ENCODE assay signal across 8 cellular contexts in the genomic region with DNA sequence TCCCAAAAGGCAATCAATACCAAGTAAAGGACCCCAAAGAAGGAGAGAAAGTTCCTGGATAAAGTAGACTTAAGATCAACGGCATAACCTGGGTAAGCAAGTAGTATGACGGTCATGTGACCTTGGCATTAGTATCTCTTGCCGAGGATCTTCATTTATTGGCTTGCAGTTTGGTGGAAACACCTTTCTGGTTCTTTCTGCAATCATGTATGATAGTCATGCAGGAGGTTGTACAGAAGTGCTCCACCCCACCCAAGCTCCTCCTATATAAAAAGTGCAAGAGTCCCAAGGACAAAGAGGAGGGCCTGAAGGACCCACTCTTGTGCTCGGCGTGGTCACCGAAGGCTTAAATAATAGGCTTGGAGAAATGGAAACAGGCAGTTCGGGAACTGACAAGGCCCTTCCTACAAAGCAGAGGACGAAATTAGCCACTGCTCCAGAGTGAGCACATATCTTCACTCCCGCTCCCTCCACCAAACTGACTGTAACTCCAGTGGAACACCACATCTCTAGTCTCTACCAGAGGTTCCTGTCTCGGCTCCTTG. TPM values are rescaled to one million over a fixed set of nuclear protein-coding genes. Genes with fewer than 3 reads are reported as not detected.
DNase-seq lines count a peak whose midpoint lies in the region; ATAC-seq and TF ChIP-seq lines count a peak whose summit lies in the region.

No MANE protein-coding gene starts in this region.

- H3K36me3 Mint-ChIP-seq in MCF 10A (ENCODE audit: insufficient read depth, unreplicated experiment), result peaks cover 68% of the 10 kb centered on the region
- H3K36me3 Mint-ChIP-seq in stimulated activated effector memory CD8-positive, alpha-beta T cell treated with anti-CD3 and anti-CD28 coated beads, Interleukin-12 subunit alpha, Interleukin-12 subunit beta, amount 100 ng/mL, for 72 hours, result peaks cover 77% of the 10 kb centered on the region

- CTCF ChIA-PET in OCI-LY7 (lab: Charles Lee; ENCODE audit: unreplicated experiment), result interaction anchor here (1.4 kb wide), 1 partner anchor 16 kb away, joined by 12 read pairs; a partner anchor contains a TSS
- CTCF ChIA-PET in MCF 10A (lab: Yijun Ruan, JAX), result interaction anchor here (0.6 to 1.4 kb wide), 3 partner anchors 8 to 306 kb away, joined by 3 to 4 read pairs (median 4); a partner anchor contains a TSS

- no peaks in the 10 kb centered on the region for H3K9me2 ChIP-seq in OCI-LY7 (ENCODE audit: insufficient read depth, low read length)

- POLR2A ChIA-PET in OCI-LY7 (lab: Charles Lee) (interaction anchor here (0.6 to 1.8 kb wide), 7 partner anchors 16 to 162 kb away, joined by 3 to 5 read pairs (median 4); a partner anchor contains a TSS), MCF 10A (lab: Yijun Ruan, JAX) (interaction anchor here (0.6 to 3.9 kb wide), 41 partner anchors 8 to 482 kb away, joined by 3 to 27 read pairs (median 4); a partner anchor contains a TSS)

- TF ChIP-seq CTCF in OCI-LY7 (conservative IDR thresholded peaks at IDR 0.05; ENCODE audit: low read length), result no peak
- TF ChIP-seq CTCF in MCF 10A (IDR thresholded peaks at IDR 0.05; ENCODE audit: unreplicated experiment), result no peak

- peaks cover 62% of the 10 kb centered on the region for H3K4me1 ChIP-seq in OCI-LY7 (ENCODE audit: insufficient read depth, low read length, poor library complexity, severe bottlenecking)

- no peaks in the 10 kb centered on the region for H3K27me3 Mint-ChIP-seq in MCF 10A (ENCODE audit: insufficient read depth, unreplicated experiment)

- H3K4me2 ChIP-seq in OCI-LY7 (ENCODE audit: low read length), result peak overlapping the region; percentile 99

- intact Hi-C loops in OCI-LY7 (cut with micrococcal nuclease; ENCODE audit: unreplicated experiment) (no loop called here), MCF 10A (cut with micrococcal nuclease) (no loop called here), left colon (cut with DNase I, micrococcal nuclease) (no loop called here)

- 0 out of 2 replicates have a peak, but pooled peaks cover 11% of the 10 kb centered on the region for H4K20me1 ChIP-seq in OCI-LY7 (ENCODE audit: insufficient read depth, low read length)

- peak overlapping the region; percentile 79 for H3K4me3 ChIP-seq in OCI-LY7 (ENCODE audit: low read depth, low read length, poor library complexity, severe bottlenecking)

- H3K36me3 ChIP-seq in OCI-LY7 (ENCODE audit: insufficient read depth, low read length), result peaks cover 56% of the 10 kb centered on the region

- peak overlapping the region; percentile 95 for H3K4me3 Mint-ChIP-seq in MCF 10A (ENCODE audit: unreplicated experiment)
- peak overlapping the region; percentile 95 for H3K4me3 Mint-ChIP-seq in stimulated activated effector memory CD8-positive, alpha-beta T cell treated with anti-CD3 and anti-CD28 coated beads, Interleukin-12 subunit alpha, Interleukin-12 subunit beta, amount 100 ng/mL, for 72 hours

- no peaks in the 10 kb centered on the region for H3K9me3 Mint-ChIP-seq in MCF 10A (ENCODE audit: unreplicated experiment)
- H3K9me3 Mint-ChIP-seq in stimulated activated effector memory CD8-positive, alpha-beta T cell treated with anti-CD3 and anti-CD28 coated beads, Interleukin-12 subunit alpha, Interleukin-12 subunit beta, amount 100 ng/mL, for 72 hours, result no peaks in the 10 kb centered on the region

- no peak overlapping the region for H2AFZ ChIP-seq in OCI-LY7 (ENCODE audit: low read length)

- H3K9me3 ChIP-seq in OCI-LY7 (ENCODE audit: low read length), result no peaks in the 10 kb centered on the region

- peak overlapping the region; percentile 84 for H3K27ac Mint-ChIP-seq in MCF 10A (ENCODE audit: low read depth, unreplicated experiment)
- peak overlapping the region; percentile 93 for H3K27ac Mint-ChIP-seq in stimulated activated effector memory CD8-positive, alpha-beta T cell treated with anti-CD3 and anti-CD28 coated beads, Interleukin-12 subunit alpha, Interleukin-12 subunit beta, amount 100 ng/mL, for 72 hours

- BruUV-seq in OCI-LY7 (replicated peaks; lab: Mats Ljungman, UMichigan), result TSS peak; percentile 69
- TSS peak; percentile 46 for BruUV-seq in MCF 10A (replicated peaks; lab: Mats Ljungman, UMichigan)

- peaks cover 67% of the 10 kb centered on the region for H3K79me2 ChIP-seq in OCI-LY7 (ENCODE audit: insufficient read depth, low read depth, low read length)

- ATAC-seq in left colon, result peak; percentile 64
- ATAC-seq in stimulated activated effector memory CD8-positive, alpha-beta T cell treated with anti-CD3 and anti-CD28 coated beads, Interleukin-12 subunit alpha, Interleukin-12 subunit beta, amount 100 ng/mL, for 72 hours, result peak; percentile 4
- no peak for ATAC-seq in HG02970 (IDR thresholded peaks at IDR 0.05; ENCODE audit: low FRiP score, unreplicated experiment)

- H3K4me1 Mint-ChIP-seq in MCF 10A (ENCODE audit: insufficient read depth, unreplicated experiment), result peaks cover 19% of the 10 kb centered on the region
- H3K4me1 Mint-ChIP-seq in stimulated activated effector memory CD8-positive, alpha-beta T cell treated with anti-CD3 and anti-CD28 coated beads, Interleukin-12 subunit alpha, Interleukin-12 subunit beta, amount 100 ng/mL, for 72 hours, result peaks cover 55% of the 10 kb centered on the region

- H3K27ac ChIP-seq in OCI-LY7 (ENCODE audit: low read depth, low read length, poor library complexity, severe bottlenecking), result peak overlapping the region; percentile 75

- DNase-seq in activated T-cell treated with anti-CD3 and anti-CD28 coated beads for 24 hours (ENCODE audit: low read depth) (peak; percentile 25), OCI-LY7 (ENCODE audit: low spot score) (peak; percentile 43), MCF 10A (ENCODE audit: unreplicated experiment) (peak; percentile 45), left colon (peak; percentile 53 to 59), retina (no peak)
- no peak for DNase-seq in activated T-cell treated with anti-CD3 and anti-CD28 coated beads, Interleukin-2, amount 50 U/mL, for 1 hour
- no peak for DNase-seq in stimulated activated effector memory CD8-positive, alpha-beta T cell treated with anti-CD3 and anti-CD28 coated beads, Interleukin-12 subunit alpha, Interleukin-12 subunit beta, amount 100 ng/mL, for 72 hours (ENCODE audit: low spot score in 2 of 2)

RNA-seq across cellular contexts. Expression of a gene that starts 0.8 kb away (rescaled TPM):
- total RNA-seq in OCI-LY7 (2014; rRNA removed; shearing (Covaris generic)), result 150 and 154 TPM in 2 replicates
- total RNA-seq in OCI-LY7 (2022) (262 and 281 TPM in 2 replicates), MCF 10A (2022) (213 and 257 TPM in 2 replicates), left colon (100 to 1,000 TPM; 304 to 403 TPM)

RNA-seq across cellular contexts. Expression of a gene that starts 16.4 kb away (rescaled TPM):
- total RNA-seq in OCI-LY7 (2014; rRNA removed; shearing (Covaris generic)), result 62.8 and 75.5 TPM in 2 replicates
- total RNA-seq in OCI-LY7 (2022), result 80.2 and 85.5 TPM in 2 replicates
- 169 and 210 TPM in 2 replicates for total RNA-seq in MCF 10A (2022)
- total RNA-seq in left colon, result 10 to 100 TPM; 70.8 to 90.5 TPM

RNA-seq across cellular contexts. Expression of a gene that starts 32.6 kb away (rescaled TPM):
- total RNA-seq in OCI-LY7 (2014; rRNA removed; shearing (Covaris generic)), result 15.8 and 22.1 TPM in 2 replicates
- total RNA-seq in OCI-LY7 (2022) (20.6 and 28.9 TPM in 2 replicates), MCF 10A (2022) (3.6 and 3.8 TPM in 2 replicates), left colon (1 to 10 TPM; 4.1 to 5.3 TPM)

RNA-seq across cellular contexts. Expression of a gene that starts 34.4 kb away (rescaled TPM):
- 69.9 and 106 TPM in 2 replicates for total RNA-seq in OCI-LY7 (2014; rRNA removed; shearing (Covaris generic))
- total RNA-seq in OCI-LY7 (2022) (117 and 132 TPM in 2 replicates), MCF 10A (2022) (72.9 and 80.1 TPM in 2 replicates), left colon (10 to 100 TPM; 46.4 to 53.8 TPM)

RNA-seq across cellular contexts. Expression of a gene that starts 39.3 kb away (rescaled TPM):
- total RNA-seq in OCI-LY7 (2014; rRNA removed; shearing (Covaris generic)), result 16.3 and 18.3 TPM in 2 replicates
- total RNA-seq in OCI-LY7 (2022) (9.8 and 12.7 TPM in 2 replicates), MCF 10A (2022) (0.61 and 1.7 TPM in 2 replicates), left colon (not detected)

Comparison
In these comparisons a context has a peak if more than half of its experiments do, and no peak if none do; other contexts are left out.
1. DNase-seq: peak in activated T-cell treated with anti-CD3 and anti-CD28 coated beads for 24 hours (single experiment), OCI-LY7 (single experiment), MCF 10A (single experiment) and left colon (2 of 2); none in activated T-cell treated with anti-CD3 and anti-CD28 coated beads, Interleukin-2, amount 50 U/mL, for 1 hour (single experiment), stimulated activated effector memory CD8-positive, alpha-beta T cell treated with anti-CD3 and anti-CD28 coated beads, Interleukin-12 subunit alpha, Interleukin-12 subunit beta, amount 100 ng/mL, for 72 hours (0 of 2) and retina (single experiment).